Comparison of ENCODE assay signal across 2 cellular contexts in genomic region chr4:76486588-76487276, GRCh38.
TF ChIP-seq lines count a peak whose summit lies in the region.

No MANE protein-coding gene starts in this region.

TF ChIP-seq in liver, 16 proteins besides CTCF, POLR2A, EP300 and RAD21:
- TF ChIP-seq ATF3 (IDR thresholded peaks at IDR 0.05) (peak; percentile 84), NR2F2 (IDR thresholded peaks at IDR 0.05) (no peak), MAX (IDR thresholded peaks at IDR 0.05) (peak; percentile 44), GABPA (IDR thresholded peaks at IDR 0.05 in 1 of 2, conservative IDR thresholded peaks at IDR 0.05 in 1 of 2) (no peak), SP1 (IDR thresholded peaks at IDR 0.05) (peak; percentile 83), HNF4G (IDR thresholded peaks at IDR 0.05) (peak; percentile 5), YY1 (IDR thresholded peaks at IDR 0.05) (peak; percentile 59), RXRA (IDR thresholded peaks at IDR 0.05) (peak; percentile 50 to 57), EGR1 (IDR thresholded peaks at IDR 0.05; ENCODE audit: low read depth in 2 of 2) (peak in 1 of 2 donors; percentile 24), FOXA1 (IDR thresholded peaks at IDR 0.05) (no peak), HNF4A (conservative IDR thresholded peaks at IDR 0.05) (peak; percentile 80 to 84), FOXA2 (IDR thresholded peaks at IDR 0.05) (no peak), JUND (IDR thresholded peaks at IDR 0.05) (peak in 1 of 2 donors; percentile 56), TAF1 (conservative IDR thresholded peaks at IDR 0.05) (peak; percentile 17)
- TF ChIP-seq, protein P1, sequence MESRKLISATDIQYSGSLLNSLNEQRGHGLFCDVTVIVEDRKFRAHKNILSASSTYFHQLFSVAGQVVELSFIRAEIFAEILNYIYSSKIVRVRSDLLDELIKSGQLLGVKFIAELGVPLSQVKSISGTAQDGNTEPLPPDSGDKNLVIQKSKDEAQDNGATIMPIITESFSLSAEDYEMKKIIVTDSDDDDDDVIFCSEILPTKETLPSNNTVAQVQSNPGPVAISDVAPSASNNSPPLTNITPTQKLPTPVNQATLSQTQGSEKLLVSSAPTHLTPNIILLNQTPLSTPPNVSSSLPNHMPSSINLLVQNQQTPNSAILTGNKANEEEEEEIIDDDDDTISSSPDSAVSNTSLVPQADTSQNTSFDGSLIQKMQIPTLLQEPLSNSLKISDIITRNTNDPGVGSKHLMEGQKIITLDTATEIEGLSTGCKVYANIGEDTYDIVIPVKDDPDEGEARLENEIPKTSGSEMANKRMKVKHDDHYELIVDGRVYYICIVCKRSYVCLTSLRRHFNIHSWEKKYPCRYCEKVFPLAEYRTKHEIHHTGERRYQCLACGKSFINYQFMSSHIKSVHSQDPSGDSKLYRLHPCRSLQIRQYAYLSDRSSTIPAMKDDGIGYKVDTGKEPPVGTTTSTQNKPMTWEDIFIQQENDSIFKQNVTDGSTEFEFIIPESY (IDR thresholded peaks at IDR 0.05): peak; percentile 20
- TF ChIP-seq, protein P2, sequence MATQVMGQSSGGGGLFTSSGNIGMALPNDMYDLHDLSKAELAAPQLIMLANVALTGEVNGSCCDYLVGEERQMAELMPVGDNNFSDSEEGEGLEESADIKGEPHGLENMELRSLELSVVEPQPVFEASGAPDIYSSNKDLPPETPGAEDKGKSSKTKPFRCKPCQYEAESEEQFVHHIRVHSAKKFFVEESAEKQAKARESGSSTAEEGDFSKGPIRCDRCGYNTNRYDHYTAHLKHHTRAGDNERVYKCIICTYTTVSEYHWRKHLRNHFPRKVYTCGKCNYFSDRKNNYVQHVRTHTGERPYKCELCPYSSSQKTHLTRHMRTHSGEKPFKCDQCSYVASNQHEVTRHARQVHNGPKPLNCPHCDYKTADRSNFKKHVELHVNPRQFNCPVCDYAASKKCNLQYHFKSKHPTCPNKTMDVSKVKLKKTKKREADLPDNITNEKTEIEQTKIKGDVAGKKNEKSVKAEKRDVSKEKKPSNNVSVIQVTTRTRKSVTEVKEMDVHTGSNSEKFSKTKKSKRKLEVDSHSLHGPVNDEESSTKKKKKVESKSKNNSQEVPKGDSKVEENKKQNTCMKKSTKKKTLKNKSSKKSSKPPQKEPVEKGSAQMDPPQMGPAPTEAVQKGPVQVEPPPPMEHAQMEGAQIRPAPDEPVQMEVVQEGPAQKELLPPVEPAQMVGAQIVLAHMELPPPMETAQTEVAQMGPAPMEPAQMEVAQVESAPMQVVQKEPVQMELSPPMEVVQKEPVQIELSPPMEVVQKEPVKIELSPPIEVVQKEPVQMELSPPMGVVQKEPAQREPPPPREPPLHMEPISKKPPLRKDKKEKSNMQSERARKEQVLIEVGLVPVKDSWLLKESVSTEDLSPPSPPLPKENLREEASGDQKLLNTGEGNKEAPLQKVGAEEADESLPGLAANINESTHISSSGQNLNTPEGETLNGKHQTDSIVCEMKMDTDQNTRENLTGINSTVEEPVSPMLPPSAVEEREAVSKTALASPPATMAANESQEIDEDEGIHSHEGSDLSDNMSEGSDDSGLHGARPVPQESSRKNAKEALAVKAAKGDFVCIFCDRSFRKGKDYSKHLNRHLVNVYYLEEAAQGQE (IDR thresholded peaks at IDR 0.05): peak; percentile 27
TF ChIP-seq in liver: peak in this region for 12.

TF ChIP-seq in HepG2, 621 proteins besides CTCF, POLR2A, EP300 and RAD21 (continued from another document):
- no peak for TF ChIP-seq THAP9 (CRISPR knock-in tag; IDR thresholded peaks at IDR 0.05; ENCODE audit: borderline replicate concordance)
- TF ChIP-seq ZNF431 (CRISPR knock-in tag; IDR thresholded peaks at IDR 0.05; ENCODE audit: borderline replicate concordance, low read depth): no peak
- TF ChIP-seq ZNF576 (CRISPR knock-in tag; IDR thresholded peaks at IDR 0.05): no peak
- TF ChIP-seq, protein P3, sequence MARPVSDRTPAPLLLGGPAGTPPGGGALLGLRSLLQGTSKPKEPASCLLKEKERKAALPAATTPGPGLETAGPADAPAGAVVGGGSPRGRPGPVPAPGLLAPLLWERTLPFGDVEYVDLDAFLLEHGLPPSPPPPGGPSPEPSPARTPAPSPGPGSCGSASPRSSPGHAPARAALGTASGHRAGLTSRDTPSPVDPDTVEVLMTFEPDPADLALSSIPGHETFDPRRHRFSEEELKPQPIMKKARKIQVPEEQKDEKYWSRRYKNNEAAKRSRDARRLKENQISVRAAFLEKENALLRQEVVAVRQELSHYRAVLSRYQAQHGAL (CRISPR knock-in tag; IDR thresholded peaks at IDR 0.05; ENCODE audit: not compliant biosample characterization): no peak
- TF ChIP-seq AHR (CRISPR knock-in tag; IDR thresholded peaks at IDR 0.05): no peak
- no peak for TF ChIP-seq MZF1 (CRISPR knock-in tag; IDR thresholded peaks at IDR 0.05; ENCODE audit: borderline replicate concordance)
- no peak for TF ChIP-seq ZNF350 (CRISPR knock-in tag; IDR thresholded peaks at IDR 0.05; ENCODE audit: borderline replicate concordance, low read depth)
- no peak for TF ChIP-seq SIX4 (CRISPR knock-in tag; IDR thresholded peaks at IDR 0.05)
- TF ChIP-seq JDP2 (CRISPR knock-in tag; IDR thresholded peaks at IDR 0.05; ENCODE audit: borderline replicate concordance): no peak
- no peak for TF ChIP-seq GZF1 (CRISPR knock-in tag; IDR thresholded peaks at IDR 0.05)
- no peak for TF ChIP-seq HIVEP1 (CRISPR knock-in tag; IDR thresholded peaks at IDR 0.05)
- TF ChIP-seq MIER2 (CRISPR knock-in tag; IDR thresholded peaks at IDR 0.05): no peak
